ENCODE assay signal across 23 cellular contexts in genomic region chr15:100050877-100051786, GRCh38.
"Had no signal": no experiment of that assay in that cellular context is flagged by ENCODE, and none has a peak within 500 bp of the region (broad histone marks: within the 10 kb centered on the region; RNA-seq: fewer than 3 reads in every experiment).

No MANE protein-coding gene starts in this region.

- ATAC-seq: activated CD4-positive, CD25-positive, alpha-beta regulatory T cell treated with anti-CD3 and anti-CD28 coated beads, Interleukin-2, amount 50 U/mL, for 24 hours; activated CD8-positive, alpha-beta memory T cell treated with anti-CD3 and anti-CD28 coated beads, Interleukin-2, amount 10 ng/mL, durations not matched to agents 7 days and 5 days; activated CD8-positive, alpha-beta T cell treated with anti-CD3 and anti-CD28 coated beads for 36 hours; body of pancreas; foreskin keratinocyte; left lobe of liver; naive thymus-derived CD4-positive, alpha-beta T cell; upper lobe of right lung had no signal

- H3K4me3 ChIP-seq: body of pancreas, lung, prostate gland, upper lobe of right lung had no signal

- H3K27me3 ChIP-seq: body of pancreas, upper lobe of right lung had no signal

- H3K9me3 ChIP-seq: body of pancreas, prostate gland, upper lobe of right lung had no signal

- H3K4me1 Mint-ChIP-seq: activated CD4-positive, alpha-beta T cell treated with anti-CD3 and anti-CD28 coated beads, Interleukin-2, amount 10 ng/mL, durations not matched to agents 7 days and 5 days; activated CD8-positive, alpha-beta memory T cell treated with anti-CD3 and anti-CD28 coated beads, Interleukin-2, amount 10 ng/mL, durations not matched to agents 7 days and 5 days; activated naive CD4-positive, alpha-beta T cell treated with anti-CD3 and anti-CD28 coated beads, Interleukin-2, amount 50 U/mL, for 24 hours had no signal

- H3K27ac Mint-ChIP-seq: activated CD4-positive, alpha-beta T cell treated with anti-CD3 and anti-CD28 coated beads, Interleukin-2, amount 10 ng/mL, durations not matched to agents 7 days and 5 days; activated CD8-positive, alpha-beta memory T cell treated with anti-CD3 and anti-CD28 coated beads, Interleukin-2, amount 10 ng/mL, durations not matched to agents 7 days and 5 days; activated CD8-positive, alpha-beta T cell treated with anti-CD3 and anti-CD28 coated beads for 36 hours; activated naive CD4-positive, alpha-beta T cell treated with anti-CD3 and anti-CD28 coated beads, Interleukin-2, amount 50 U/mL, for 24 hours; activated T-helper 1 cell treated with anti-CD3 and anti-CD28 coated beads, Interleukin-12 subunit alpha, Interleukin-12 subunit beta, Interleukin-2, Interleukin-4 antibody, amounts not matched to agents 30 ng/mL and 10 ng/mL and 1 ng/mL, durations not matched to agents 14 hours and 24 hours and 36 hours; naive thymus-derived CD4-positive, alpha-beta T cell had no signal

- H3K4me1 ChIP-seq: body of pancreas, foreskin keratinocyte, prostate gland, upper lobe of right lung had no signal

- H3K27ac ChIP-seq: body of pancreas, foreskin keratinocyte, prostate gland, upper lobe of right lung, VCaP had no signal

- DNase-seq: activated CD4-positive, alpha-beta T cell treated with anti-CD3 and anti-CD28 coated beads, Interleukin-2, amount 10 ng/mL, durations not matched to agents 7 days and 5 days; activated CD8-positive, alpha-beta memory T cell treated with anti-CD3 and anti-CD28 coated beads, Interleukin-2, amount 10 ng/mL, durations not matched to agents 7 days and 5 days; activated CD8-positive, alpha-beta T cell treated with anti-CD3 and anti-CD28 coated beads for 36 hours; activated gamma-delta T cell treated with Interleukin-2 at 50 U/mL for 16 hours; activated T-cell treated with anti-CD3 and anti-CD28 coated beads for 4 hours; anterior cingulate cortex; body of pancreas; dermis blood vessel endothelial cell; effector CD8-positive, alpha-beta T cell; erythroblast; foreskin keratinocyte; naive thymus-derived CD4-positive, alpha-beta T cell; stimulated activated CD4-positive, alpha-beta T cell treated with anti-CD3 and anti-CD28 coated beads, Interleukin-4, amount 100 ng/mL, for 24 hours; stimulated activated naive CD4-positive, alpha-beta T cell treated with Interleukin-2 at 50 U/mL for 16 hours; upper lobe of right lung had no signal

- H3K36me3 ChIP-seq: prostate gland, upper lobe of right lung had no signal

- H3K9me3 Mint-ChIP-seq: neural crest cell had no signal

- H3K4me3 Mint-ChIP-seq: activated CD4-positive, alpha-beta T cell treated with anti-CD3 and anti-CD28 coated beads, Interleukin-2, amount 10 ng/mL, durations not matched to agents 7 days and 5 days; activated CD8-positive, alpha-beta memory T cell treated with anti-CD3 and anti-CD28 coated beads, Interleukin-2, amount 10 ng/mL, durations not matched to agents 7 days and 5 days; activated CD8-positive, alpha-beta T cell treated with anti-CD3 and anti-CD28 coated beads for 36 hours; activated naive CD4-positive, alpha-beta T cell treated with anti-CD3 and anti-CD28 coated beads, Interleukin-2, amount 50 U/mL, for 24 hours; activated T-helper 1 cell treated with anti-CD3 and anti-CD28 coated beads, Interleukin-12 subunit alpha, Interleukin-12 subunit beta, Interleukin-2, Interleukin-4 antibody, amounts not matched to agents 30 ng/mL and 10 ng/mL and 1 ng/mL, durations not matched to agents 14 hours and 24 hours and 36 hours; naive thymus-derived CD4-positive, alpha-beta T cell; neural crest cell had no signal

- H3K27me3 Mint-ChIP-seq: activated CD4-positive, alpha-beta T cell treated with anti-CD3 and anti-CD28 coated beads, Interleukin-2, amount 10 ng/mL, durations not matched to agents 7 days and 5 days; activated CD8-positive, alpha-beta memory T cell treated with anti-CD3 and anti-CD28 coated beads, Interleukin-2, amount 10 ng/mL, durations not matched to agents 7 days and 5 days; activated CD8-positive, alpha-beta T cell treated with anti-CD3 and anti-CD28 coated beads for 36 hours; activated naive CD4-positive, alpha-beta T cell treated with anti-CD3 and anti-CD28 coated beads, Interleukin-2, amount 50 U/mL, for 24 hours; naive thymus-derived CD4-positive, alpha-beta T cell had no signal

- H3K36me3 Mint-ChIP-seq: activated CD8-positive, alpha-beta memory T cell treated with anti-CD3 and anti-CD28 coated beads, Interleukin-2, amount 10 ng/mL, durations not matched to agents 7 days and 5 days had no signal
